ENCODE assay signal across 9 cellular contexts in the genomic region with DNA sequence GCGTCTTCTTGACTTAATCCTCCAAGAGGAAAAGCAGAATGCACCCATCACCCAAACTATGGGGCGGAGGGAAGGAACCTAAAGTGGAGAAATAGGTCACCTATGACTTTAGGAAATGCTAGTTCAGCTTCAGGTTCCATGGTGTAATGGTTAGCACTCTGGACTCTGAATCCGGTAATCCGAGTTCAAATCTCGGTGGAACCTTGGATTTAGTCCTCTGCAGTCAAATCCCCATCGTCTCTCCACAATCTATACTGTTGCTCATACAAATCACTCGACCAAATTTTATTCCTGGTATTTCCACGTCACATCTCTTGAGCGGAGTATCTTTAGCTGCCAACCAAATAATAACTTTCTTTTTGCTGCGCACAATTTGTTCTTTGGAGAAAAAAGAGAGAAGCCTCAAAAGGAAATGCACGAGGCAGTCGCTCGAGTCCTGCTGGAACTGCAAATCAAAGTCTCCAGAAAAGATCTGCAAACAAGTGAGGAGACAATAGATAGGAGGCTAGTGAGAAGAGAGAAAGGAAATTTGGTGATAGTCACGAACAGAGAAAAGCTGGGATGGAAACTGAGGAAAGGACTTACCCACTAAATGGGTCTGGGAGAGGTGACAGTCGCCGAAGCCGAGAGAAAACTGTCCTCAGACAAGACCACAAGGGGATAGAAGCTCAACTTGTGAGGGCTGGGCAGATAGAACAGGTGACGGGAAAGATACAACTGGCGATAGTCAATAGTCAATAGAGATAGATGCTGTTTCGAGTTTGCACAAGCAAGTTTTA.
DNase-seq lines count a peak whose midpoint lies in the region; ATAC-seq lines count a peak whose summit lies in the region.
"Had no signal": no experiment of that assay in that cellular context is flagged by ENCODE, and none has a peak within 500 bp of the region (broad histone marks: within the 10 kb centered on the region; RNA-seq: fewer than 3 reads in every experiment).

No MANE protein-coding gene starts in this region.

- peak overlapping the region; percentile 32 for H3K27ac Mint-ChIP-seq in memory B cell

- peaks cover 15% of the 10 kb centered on the region for H3K9me3 Mint-ChIP-seq in memory B cell

- H3K36me3 Mint-ChIP-seq in memory B cell = no peaks in the 10 kb centered on the region

- DNase-seq in DMS 273 treated with DMSO at 0.1 percent for 48 hours (lab: John Stamatoyannopoulos, UW) (peak; percentile 80), LoVo (ENCODE audit: low spot score) (peak; percentile 83), amniotic epithelial cell (ENCODE audit: low read depth) (peak; percentile 61), memory B cell (ENCODE audit: low spot score in 2 of 2) (no peak), HuH-7.5 (ENCODE audit: low spot score) (no peak), putamen (ENCODE audit: low spot score) (no peak)
- DNase-seq: activated gamma-delta T cell had no signal

- ATAC-seq in memory B cell (ENCODE audit: low read depth) (no peak), GM21786 (IDR thresholded peaks at IDR 0.05; ENCODE audit: unreplicated experiment) (no peak), GM19452 (IDR thresholded peaks at IDR 0.05; ENCODE audit: unreplicated experiment) (no peak)

- H3K4me1 Mint-ChIP-seq in memory B cell = no peaks in the 10 kb centered on the region

- no peak overlapping the region for H3K4me3 Mint-ChIP-seq in memory B cell

- H3K27me3 Mint-ChIP-seq in memory B cell = peaks cover 28% of the 10 kb centered on the region

Comparison
In these comparisons a context has a peak if more than half of its experiments do, and no peak if none do; other contexts are left out.
1. DNase-seq: peak in DMS 273 treated with DMSO at 0.1 percent for 48 hours (single experiment), LoVo (single experiment) and amniotic epithelial cell (single experiment); none in memory B cell (0 of 2), HuH-7.5 (single experiment) and putamen (single experiment).